8 cellular contexts compared by ENCODE assay signal in the genomic region with DNA sequence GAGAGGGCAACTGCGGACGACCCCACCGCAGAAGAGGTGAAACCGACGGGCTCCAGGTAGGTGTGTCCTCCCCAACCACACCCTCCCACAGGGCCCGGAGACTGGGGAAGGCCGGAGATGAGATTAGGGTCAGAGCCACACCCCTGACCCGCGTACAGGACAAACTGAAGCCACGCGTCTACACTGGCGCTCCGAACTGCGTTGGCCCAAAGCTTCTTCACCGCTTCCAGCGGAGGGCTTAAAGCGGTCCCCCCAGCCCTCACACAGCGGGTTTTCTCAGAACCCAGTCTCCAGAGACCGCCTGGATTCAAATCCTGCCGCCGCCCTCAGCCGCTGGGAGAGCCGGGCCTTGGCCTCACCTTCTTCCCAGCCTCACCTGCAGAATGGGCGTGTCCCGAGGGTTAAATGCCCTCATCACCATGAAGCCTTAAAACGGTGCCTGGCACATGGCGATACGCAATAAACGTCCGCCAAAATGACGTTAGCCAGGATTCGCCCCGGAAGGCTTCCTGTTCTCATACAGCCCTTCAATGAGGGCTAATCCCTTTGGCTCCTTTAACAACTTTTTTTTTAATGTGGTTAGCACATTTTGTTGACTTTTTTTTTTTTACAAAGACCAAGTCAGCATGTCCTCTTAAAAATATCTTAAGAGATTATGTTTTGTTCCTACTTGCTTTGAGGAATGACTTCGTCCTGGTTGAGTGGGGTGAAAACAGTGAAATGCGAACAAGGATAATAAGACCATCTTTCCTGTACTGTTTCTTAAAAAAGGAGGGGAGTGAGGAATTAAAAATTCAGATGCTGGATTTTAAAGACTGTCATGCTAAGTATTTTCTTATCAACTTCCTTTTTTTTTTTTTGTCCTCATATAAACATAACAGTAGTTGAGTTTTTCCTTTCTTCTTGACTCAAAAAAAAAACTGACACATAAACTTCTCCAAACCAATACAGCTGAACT. TPM values are rescaled to one million over a fixed set of nuclear protein-coding genes. Genes with fewer than 3 reads are reported as not detected.
DNase-seq lines count a peak whose midpoint lies in the region; ATAC-seq and TF ChIP-seq lines count a peak whose summit lies in the region.

No MANE protein-coding gene starts in this region.

- H3K4me1 Mint-ChIP-seq in activated T-cell treated with anti-CD3 and anti-CD28 coated beads, Interleukin-2, amount 50 U/mL, for 24 hours (ENCODE audit: low read depth) = peaks cover 44% of the 10 kb centered on the region
- H3K4me1 Mint-ChIP-seq in stimulated activated naive B cell treated with anti-CD40 and anti-IgM and Interleukin-4, amounts not matched to agents 10 μg/mL and 1 μg/mL and 100 μg/mL, for 72 hours = peaks cover 14 to 34% of the 10 kb centered on the region in 2 donors

- peaks cover 15% of the 10 kb centered on the region for H3K36me3 Mint-ChIP-seq in activated T-cell treated with anti-CD3 and anti-CD28 coated beads, Interleukin-2, amount 50 U/mL, for 24 hours (ENCODE audit: low read depth)
- no peaks in the 10 kb centered on the region for H3K36me3 Mint-ChIP-seq in stimulated activated naive B cell treated with anti-CD40 and anti-IgM and Interleukin-4, amounts not matched to agents 10 μg/mL and 1 μg/mL and 100 μg/mL, for 72 hours

- H3K4me1 ChIP-seq in KMS-11 (ENCODE audit: low read depth, poor library complexity, severe bottlenecking) = peaks cover 52% of the 10 kb centered on the region
- peaks cover 6% of the 10 kb centered on the region for H3K4me1 ChIP-seq in right cardiac atrium (ENCODE audit: control insufficient read depth, insufficient read depth, low read length)

- DNase-seq in activated T-cell treated with anti-CD3 and anti-CD28 coated beads, Interleukin-2, amount 50 U/mL, for 24 hours = peak; percentile 54
- peak; percentile 41 to 80 (median 68) for DNase-seq in right cardiac atrium
- DNase-seq in stimulated activated naive B cell treated with anti-CD40 and anti-IgM and Interleukin-4, amounts not matched to agents 10 μg/mL and 1 μg/mL and 100 μg/mL, for 72 hours = no peak
- DNase-seq in DMS153 (lab: John Stamatoyannopoulos, UW) = no peak
- no peak for DNase-seq in D341Med (ENCODE audit: low spot score)
- DNase-seq in putamen (ENCODE audit: low spot score) = no peak

- peak overlapping the region; percentile 64 for H3K9ac ChIP-seq in KMS-11

- H3K27ac Mint-ChIP-seq in activated T-cell treated with anti-CD3 and anti-CD28 coated beads, Interleukin-2, amount 50 U/mL, for 24 hours = peak overlapping the region; percentile 90
- peak overlapping the region; percentile 73 for H3K27ac Mint-ChIP-seq in stimulated activated naive B cell treated with anti-CD40 and anti-IgM and Interleukin-4, amounts not matched to agents 10 μg/mL and 1 μg/mL and 100 μg/mL, for 72 hours

- no peak for TF ChIP-seq CTCF in KMS-11 (conservative IDR thresholded peaks at IDR 0.05; ENCODE audit: low read depth, low read length)

- no peaks in the 10 kb centered on the region for H3K9me3 Mint-ChIP-seq in activated T-cell treated with anti-CD3 and anti-CD28 coated beads, Interleukin-2, amount 50 U/mL, for 24 hours
- no peaks in the 10 kb centered on the region for H3K9me3 Mint-ChIP-seq in stimulated activated naive B cell treated with anti-CD40 and anti-IgM and Interleukin-4, amounts not matched to agents 10 μg/mL and 1 μg/mL and 100 μg/mL, for 72 hours

- H3K4me3 ChIP-seq in KMS-11 (IDR thresholded peaks at IDR 0.05; ENCODE audit: insufficient read depth, low read depth, low read length) = no peak overlapping the region
- H3K4me3 ChIP-seq in right cardiac atrium (ENCODE audit: low read length) = no peak overlapping the region

- no peaks in the 10 kb centered on the region for H4K20me1 ChIP-seq in KMS-11 (ENCODE audit: insufficient read depth)

- H3K36me3 ChIP-seq in KMS-11 (ENCODE audit: insufficient read depth) = no peaks in the 10 kb centered on the region

- peaks cover 3% of the 10 kb centered on the region; the same call in 1 of the 2 replicates for H3K79me2 ChIP-seq in KMS-11 (ENCODE audit: insufficient read depth, low read depth)

- H3K4me3 Mint-ChIP-seq in activated T-cell treated with anti-CD3 and anti-CD28 coated beads, Interleukin-2, amount 50 U/mL, for 24 hours = peak overlapping the region; percentile 81
- H3K4me3 Mint-ChIP-seq in stimulated activated naive B cell treated with anti-CD40 and anti-IgM and Interleukin-4, amounts not matched to agents 10 μg/mL and 1 μg/mL and 100 μg/mL, for 72 hours = peak overlapping the region; percentile 55 to 80

- H2AFZ ChIP-seq in KMS-11 (ENCODE audit: low read depth) = peak overlapping the region; percentile 56; the same call in 1 of the 2 replicates

- ATAC-seq in right cardiac atrium = peak; percentile 50 to 64
- no peak for ATAC-seq in stimulated activated naive B cell treated with anti-CD40 and anti-IgM and Interleukin-4, amounts not matched to agents 10 μg/mL and 1 μg/mL and 100 μg/mL, for 72 hours (replicated peaks)
- no peak for ATAC-seq in GM18517 (IDR thresholded peaks at IDR 0.05; ENCODE audit: unreplicated experiment)

- intact Hi-C loops in right cardiac atrium (cut with DNase I) = no loop called here

- H3K27ac ChIP-seq in KMS-11 = peak overlapping the region; percentile 87
- peak overlapping the region; percentile 91 for H3K27ac ChIP-seq in right cardiac atrium (ENCODE audit: low read length)

- WGBS in right cardiac atrium = 69% methylated on average over 35 of the region's 35 CpGs

- no peaks in the 10 kb centered on the region for H3K27me3 Mint-ChIP-seq in activated T-cell treated with anti-CD3 and anti-CD28 coated beads, Interleukin-2, amount 50 U/mL, for 24 hours
- H3K27me3 Mint-ChIP-seq in stimulated activated naive B cell treated with anti-CD40 and anti-IgM and Interleukin-4, amounts not matched to agents 10 μg/mL and 1 μg/mL and 100 μg/mL, for 72 hours = no peaks in the 10 kb centered on the region

- peak overlapping the region; percentile 95 for H3K4me2 ChIP-seq in KMS-11

- H3K27me3 ChIP-seq in KMS-11 (ENCODE audit: insufficient read depth, low read depth) (no peaks in the 10 kb centered on the region), right cardiac atrium (ENCODE audit: control insufficient read depth, insufficient read depth) (no peaks in the 10 kb centered on the region)

- no peaks in the 10 kb centered on the region for H3K9me3 ChIP-seq in right cardiac atrium (ENCODE audit: control insufficient read depth, low read length)

RNA-seq across cellular contexts. Expression of gene ZNF217, which starts 15.1 kb away (rescaled TPM):
- 10 to 100 TPM in 2 of 4 donors, 1 to 10 TPM in 2; 8.5 to 15.6 (median 11.6) TPM for total RNA-seq in right cardiac atrium
- 4.5 TPM for polyA plus RNA-seq in right cardiac atrium

Comparison
In these comparisons a context has a peak if more than half of its experiments do, and no peak if none do; other contexts are left out.
1. DNase-seq: peak in activated T-cell treated with anti-CD3 and anti-CD28 coated beads, Interleukin-2, amount 50 U/mL, for 24 hours (single experiment) and right cardiac atrium (3 of 3); none in stimulated activated naive B cell treated with anti-CD40 and anti-IgM and Interleukin-4, amounts not matched to agents 10 μg/mL and 1 μg/mL and 100 μg/mL, for 72 hours (single experiment), DMS153 (single experiment), D341Med (single experiment) and putamen (single experiment).
2. ATAC-seq: peak in right cardiac atrium (2 of 2); none in stimulated activated naive B cell treated with anti-CD40 and anti-IgM and Interleukin-4, amounts not matched to agents 10 μg/mL and 1 μg/mL and 100 μg/mL, for 72 hours (0 of 2) and GM18517 (single experiment).